ENCODE assay signal across 23 cellular contexts in the genomic region with DNA sequence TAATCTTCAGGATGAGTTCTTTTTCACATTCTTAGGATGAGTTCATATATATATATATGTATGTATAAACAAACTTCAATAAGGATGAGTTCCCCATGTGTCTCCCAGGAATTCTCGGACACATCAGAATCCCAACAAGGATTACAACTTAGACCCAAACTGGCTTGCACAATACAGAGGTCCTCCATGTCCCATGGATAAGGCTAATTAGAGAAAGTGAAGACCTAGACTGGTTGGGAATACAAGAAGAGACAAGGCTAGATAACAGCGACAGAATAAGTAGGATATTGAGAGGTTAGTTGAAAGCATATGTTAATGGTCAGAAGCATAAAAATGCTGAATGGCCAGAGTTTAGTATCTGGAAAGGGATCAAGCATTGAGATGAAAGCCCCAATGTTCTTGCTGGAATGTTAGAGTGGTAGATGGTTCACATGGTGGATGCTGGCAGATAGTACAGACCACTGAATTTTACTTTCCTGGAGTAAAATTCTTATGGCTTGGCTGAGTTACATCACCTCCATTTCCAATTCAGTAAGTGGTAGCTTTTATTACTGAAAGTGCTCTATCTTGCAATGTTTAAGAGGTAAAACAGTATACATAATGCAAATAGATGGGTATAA.
"Had no signal": no experiment of that assay in that cellular context is flagged by ENCODE, and none has a peak within 500 bp of the region (broad histone marks: within the 10 kb centered on the region; RNA-seq: fewer than 3 reads in every experiment).

No MANE protein-coding gene starts in this region.

- DNase-seq: dermis blood vessel endothelial cell; esophagus squamous epithelium; glutamatergic neuron; immature natural killer cell; left ventricle myocardium inferior; lower lobe of right lung; nucleus accumbens; ovary; small intestine; stimulated activated CD4-positive, alpha-beta T cell treated with anti-CD3 and anti-CD28 coated beads, Interleukin-12 subunit alpha, Interleukin-12 subunit beta, amount 100 ng/mL, for 4 hours; stimulated activated CD4-positive, alpha-beta T cell treated with anti-CD3 and anti-CD28 coated beads, Interleukin-2, amount 100 ng/mL, for 48 hours; testis; upper lobe of right lung had no signal

- H3K27me3 ChIP-seq: esophagus squamous epithelium, gastroesophageal sphincter, neural progenitor cell, ovary, right atrium auricular region, testis, tibial nerve, upper lobe of right lung, vagina had no signal

- FAIRE-seq: keratinocyte had no signal

- H3K36me3 ChIP-seq: esophagus squamous epithelium, gastroesophageal sphincter, left ventricle myocardium inferior, lower lobe of right lung, neural progenitor cell, ovary, right atrium auricular region, tibial nerve, upper lobe of right lung, vagina had no signal

- H3K27me3 Mint-ChIP-seq: memory B cell; stimulated activated naive CD8-positive, alpha-beta T cell treated with anti-CD3 and anti-CD28 coated beads, Interleukin-15, Interleukin-2, amounts not matched to agents 100 ng/mL and 50 ng/mL, for 24 hours had no signal

- H3K27ac Mint-ChIP-seq: immature natural killer cell; memory B cell; mesothelial cell of epicardium; natural killer cell treated with Interleukin-12 subunit alpha and Interleukin-12 subunit beta and Interleukin-15 and Interleukin-18, amount 100 ng/mL, for 72 hours; neural progenitor cell; stimulated activated naive CD8-positive, alpha-beta T cell treated with anti-CD3 and anti-CD28 coated beads, Interleukin-15, Interleukin-2, amounts not matched to agents 100 ng/mL and 50 ng/mL, for 24 hours had no signal

- ATAC-seq: gastroesophageal sphincter, lower lobe of right lung, upper lobe of right lung had no signal

- H3K4me3 ChIP-seq: esophagus squamous epithelium, gastroesophageal sphincter, left ventricle myocardium inferior, lower lobe of right lung, neural progenitor cell, ovary, right atrium auricular region, testis, tibial nerve, upper lobe of right lung, vagina had no signal

- H3K36me3 Mint-ChIP-seq: immature natural killer cell, memory B cell had no signal

- H3K4me1 Mint-ChIP-seq: immature natural killer cell, memory B cell, mesothelial cell of epicardium had no signal

- H3K4me3 Mint-ChIP-seq: immature natural killer cell; memory B cell; mesothelial cell of epicardium; natural killer cell treated with Interleukin-12 subunit alpha and Interleukin-12 subunit beta and Interleukin-15 and Interleukin-18, amount 100 ng/mL, for 72 hours; neural progenitor cell; stimulated activated naive CD8-positive, alpha-beta T cell treated with anti-CD3 and anti-CD28 coated beads, Interleukin-15, Interleukin-2, amounts not matched to agents 100 ng/mL and 50 ng/mL, for 24 hours had no signal
